Comparison of ENCODE assay signal across 32 cellular contexts in the genomic region with DNA sequence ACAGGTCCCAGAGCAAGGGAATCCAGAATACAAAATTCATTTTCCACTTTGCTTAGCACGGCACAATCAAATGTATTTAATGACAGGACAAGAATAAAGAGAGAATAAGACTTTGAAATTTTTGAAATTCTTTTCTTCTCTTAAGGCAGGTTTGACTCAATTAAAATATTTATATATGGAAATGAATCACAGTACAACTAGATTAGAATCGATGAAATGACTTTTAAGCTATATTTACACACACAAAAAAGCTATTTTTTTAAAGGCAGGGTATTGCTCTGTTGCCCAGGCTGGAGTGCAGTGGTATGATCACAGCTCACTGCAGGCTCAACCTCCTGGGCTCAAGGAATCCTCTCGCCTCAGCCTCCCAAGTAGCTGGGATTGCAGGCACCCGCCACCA.
"Had no signal": no experiment of that assay in that cellular context is flagged by ENCODE, and none has a peak within 500 bp of the region (broad histone marks: within the 10 kb centered on the region; RNA-seq: fewer than 3 reads in every experiment).

No MANE protein-coding gene starts in this region.

- FAIRE-seq: colon had no signal

- DNase-seq: activated CD4-positive, alpha-beta memory T cell treated with anti-CD3 and anti-CD28 coated beads for 36 hours; activated CD4-positive, alpha-beta T cell treated with anti-CD3 and anti-CD28 coated beads for 36 hours; activated CD4-positive, alpha-beta T cell treated with anti-CD3 and anti-CD28 coated beads, Interleukin-2, amount 10 ng/mL, durations not matched to agents 24 days and 14 days; activated CD4-positive, CD25-positive, alpha-beta regulatory T cell; activated CD4-positive, CD25-positive, alpha-beta regulatory T cell treated with anti-CD3 and anti-CD28 coated beads, Interleukin-2, amount 50 U/mL, for 72 hours; activated CD8-positive, alpha-beta memory T cell treated with anti-CD3 and anti-CD28 coated beads, Interleukin-2, amount 10 ng/mL, durations not matched to agents 7 days and 5 days; activated CD8-positive, alpha-beta memory T cell treated with anti-CD3 and anti-CD28 coated beads, Interleukin-2, amount 50 U/mL, for 4 hours; activated CD8-positive, alpha-beta T cell treated with anti-CD3 and anti-CD28 coated beads, Interleukin-2, amount 10 ng/mL, durations not matched to agents 7 days and 5 days; activated effector memory CD4-positive, alpha-beta T cell treated with anti-CD3 and anti-CD28 coated beads, Interleukin-2, amount 50 U/mL, for 16 hours; activated naive CD4-positive, alpha-beta T cell treated with anti-CD3 and anti-CD28 coated beads for 36 hours; activated naive CD8-positive, alpha-beta T cell treated with anti-CD3 and anti-CD28 coated beads for 36 hours; activated naive CD8-positive, alpha-beta T cell treated with anti-CD3 and anti-CD28 coated beads, Interleukin-2, amount 50 U/mL, for 24 hours; activated T-cell treated with anti-CD3 and anti-CD28 coated beads, Interleukin-2, amount 50 U/mL, for 1 hour; activated T-cell treated with anti-CD3 and anti-CD28 coated beads, Interleukin-2, amount 50 U/mL, for 48 hours; adrenal gland; amygdala; aorta; body of pancreas; caudate nucleus; cortex of kidney; dorsolateral prefrontal cortex; effector memory CD4-positive, alpha-beta T cell; endodermal cell; erythroblast; foreskin keratinocyte; gastrocnemius medialis; heart right ventricle; T-helper 17 cell; T1000 had no signal

- ATAC-seq: activated CD4-positive, alpha-beta T cell treated with anti-CD3 and anti-CD28 coated beads for 36 hours; activated CD8-positive, alpha-beta memory T cell treated with anti-CD3 and anti-CD28 coated beads, Interleukin-2, amount 10 ng/mL, durations not matched to agents 7 days and 5 days; activated CD8-positive, alpha-beta T cell treated with anti-CD3 and anti-CD28 coated beads, Interleukin-2, amount 10 ng/mL, durations not matched to agents 7 days and 5 days; activated naive CD8-positive, alpha-beta T cell treated with anti-CD3 and anti-CD28 coated beads, Interleukin-2, amount 50 U/mL, for 24 hours; body of pancreas; foreskin keratinocyte; gastrocnemius medialis; heart right ventricle; T-helper 17 cell had no signal

- H3K36me3 ChIP-seq: adrenal gland, esophagus muscularis mucosa, gastrocnemius medialis, heart right ventricle had no signal

- H3K9me3 ChIP-seq: adrenal gland, body of pancreas, esophagus muscularis mucosa, gastrocnemius medialis, heart right ventricle had no signal

- H3K79me2 ChIP-seq: hepatocyte had no signal

- H3K4me2 ChIP-seq: hepatocyte had no signal

- H3K4me1 ChIP-seq: adrenal gland, body of pancreas, esophagus muscularis mucosa, foreskin keratinocyte, gastrocnemius medialis, heart right ventricle had no signal

- H3K27ac ChIP-seq: adrenal gland, body of pancreas, dorsolateral prefrontal cortex, esophagus muscularis mucosa, foreskin keratinocyte, gastrocnemius medialis, heart right ventricle, hepatocyte had no signal

- H3K27me3 ChIP-seq: adrenal gland, body of pancreas, esophagus muscularis mucosa, foreskin keratinocyte, gastrocnemius medialis, heart right ventricle, hepatocyte had no signal

- H2AFZ ChIP-seq: hepatocyte had no signal

- H3K4me3 ChIP-seq: adrenal gland, body of pancreas, dorsolateral prefrontal cortex, esophagus muscularis mucosa, gastrocnemius medialis, heart right ventricle, hepatocyte had no signal
